Comparison of ENCODE assay signal across 8 cellular contexts in the genomic region with DNA sequence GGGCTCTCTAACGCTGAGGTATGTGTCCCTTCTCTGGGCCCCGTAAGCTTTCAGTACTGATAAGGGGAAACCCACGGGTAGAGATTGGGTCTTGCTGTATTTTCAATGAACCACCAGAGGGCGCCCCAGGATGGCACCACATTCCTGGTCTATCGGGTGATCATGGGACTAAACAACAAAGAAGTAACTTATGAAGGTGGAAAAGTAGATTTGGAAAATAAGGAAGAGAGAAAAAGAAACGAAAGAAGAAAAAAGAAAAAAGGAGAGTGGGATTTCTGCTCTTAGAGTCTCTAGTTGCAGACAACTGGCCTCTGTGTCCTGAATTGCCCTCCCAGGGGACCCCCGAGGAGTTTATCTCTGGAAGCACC.
DNase-seq lines count a peak whose midpoint lies in the region; ATAC-seq and TF ChIP-seq lines count a peak whose summit lies in the region.

No MANE protein-coding gene starts in this region.

- no peak overlapping the region for H3K4me3 ChIP-seq in HL-60 (replicated peaks; ENCODE audit: insufficient read depth, low read length)
- no peak overlapping the region for H3K4me3 ChIP-seq in epithelial cell of esophagus (ENCODE audit: low read length)

- peak; percentile 84 for ATAC-seq in GM21367 (IDR thresholded peaks at IDR 0.05; ENCODE audit: unreplicated experiment)

- no peak overlapping the region for H3K27ac ChIP-seq in HL-60 (replicated peaks)

- no peaks in the 10 kb centered on the region for H3K27me3 ChIP-seq in HL-60 (ENCODE audit: insufficient read depth, poor library complexity, severe bottlenecking)

- DNase-seq in DMS114 treated with DMSO at 0.1 percent for 48 hours (lab: John Stamatoyannopoulos, UW; ENCODE audit: unreplicated experiment), result peak; percentile 73
- DNase-seq in HL-60 (ENCODE audit: low read depth in 1 of 2, low spot score in 1 of 2), result peak; percentile 49 to 73
- DNase-seq in NOMO-1 treated with dmso at 0.1 percent for 144 hours (lab: John Stamatoyannopoulos, UW; ENCODE audit: unreplicated experiment), result peak; percentile 11
- DNase-seq in activated CD8-positive, alpha-beta memory T cell treated with anti-CD3 and anti-CD28 coated beads, Interleukin-2, amount 50 U/mL, for 24 hours (ENCODE audit: extremely low read depth), result peak; percentile 74
- peak; percentile 78 for DNase-seq in epithelial cell of esophagus (ENCODE audit: low read depth)
- DNase-seq in myocyte (ENCODE audit: low read depth), result peak; percentile 82
- peak; percentile 62 to 80 for DNase-seq in stimulated activated CD8-positive, alpha-beta memory T cell treated with anti-CD3 and anti-CD28 coated beads, Interleukin-7, amount 100 ng/mL, for 4 hours (ENCODE audit: low read depth in 2 of 2)

- TF ChIP-seq CTCF in HL-60 (IDR thresholded peaks at IDR 0.05; ENCODE audit: insufficient read depth, low read length) (peak; percentile 53), epithelial cell of esophagus (IDR thresholded peaks at IDR 0.05; ENCODE audit: insufficient read depth, low read depth, low read length, missing control alignments) (peak; percentile 93)

Comparison
In these comparisons a context has a peak if more than half of its experiments do, and no peak if none do; other contexts are left out.
1. DNase-seq: peak in every context shown above with its lines; median percentile 82 in myocyte; 78 in epithelial cell of esophagus; 74 in activated CD8-positive, alpha-beta memory T cell treated with anti-CD3 and anti-CD28 coated beads, Interleukin-2, amount 50 U/mL, for 24 hours; 73 in DMS114 treated with DMSO at 0.1 percent for 48 hours; 71 in stimulated activated CD8-positive, alpha-beta memory T cell treated with anti-CD3 and anti-CD28 coated beads, Interleukin-7, amount 100 ng/mL, for 4 hours; 61 in HL-60; 11 in NOMO-1 treated with dmso at 0.1 percent for 144 hours.